Comparison of ENCODE assay signal across 16 cellular contexts in the genomic region with DNA sequence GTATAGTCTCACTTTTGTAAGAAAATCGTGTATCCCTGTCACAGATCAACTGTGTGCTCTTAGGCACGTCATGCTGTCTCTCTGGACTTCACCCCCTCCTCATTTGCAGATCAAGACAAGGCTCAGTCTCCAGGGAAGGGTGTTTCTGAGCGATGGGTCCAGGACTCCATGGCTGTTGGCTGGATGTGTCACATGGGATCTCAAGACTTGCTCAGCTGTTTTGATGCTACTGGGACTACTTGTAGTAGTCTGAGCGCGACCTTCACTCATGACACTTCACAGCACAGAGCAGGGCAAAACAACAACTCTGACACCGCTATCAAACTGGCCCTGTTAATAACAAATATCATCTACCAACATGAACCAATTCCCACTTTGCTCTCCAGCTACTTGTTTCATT. TPM values are rescaled to one million over a fixed set of nuclear protein-coding genes. Genes with fewer than 3 reads are reported as not detected.
A peak's percentile ranks its signal among the peaks of the same experiment; 100 is the strongest.
DNase-seq lines count a peak whose midpoint lies in the region; ATAC-seq and TF ChIP-seq lines count a peak whose summit lies in the region.
"Had no signal": no experiment of that assay in that cellular context is flagged by ENCODE, and none has a peak within 500 bp of the region (broad histone marks: within the 10 kb centered on the region; RNA-seq: fewer than 3 reads in every experiment).

No MANE protein-coding gene starts in this region.

- ATAC-seq in HG02588 (IDR thresholded peaks at IDR 0.05; ENCODE audit: unreplicated experiment), result no peak
- ATAC-seq in lower lobe of right lung, result no peak
- ATAC-seq: PC-3 had no signal

- H3K27me3 ChIP-seq in osteoblast (ENCODE audit: insufficient read depth, low read length) (no peaks in the 10 kb centered on the region), hepatocyte (no peaks in the 10 kb centered on the region), lower lobe of right lung (ENCODE audit: low read depth) (no peaks in the 10 kb centered on the region)

- H2AFZ ChIP-seq in osteoblast (ENCODE audit: low read length) (peak overlapping the region; percentile 18), hepatocyte (no peak overlapping the region)

- H3K79me2 ChIP-seq in osteoblast (ENCODE audit: insufficient read depth, low read length) (no peaks in the 10 kb centered on the region), hepatocyte (peaks cover 2% of the 10 kb centered on the region)

- H4K20me1 ChIP-seq in osteoblast (ENCODE audit: insufficient read depth, low read length), result no peaks in the 10 kb centered on the region
- H4K20me1 ChIP-seq in hepatocyte (ENCODE audit: insufficient read depth, poor library complexity, severe bottlenecking), result no peaks in the 10 kb centered on the region

- H3K36me3 ChIP-seq in osteoblast (ENCODE audit: insufficient read depth, low read length), result no peaks in the 10 kb centered on the region
- H3K36me3 ChIP-seq in hepatocyte (replicated peaks; ENCODE audit: insufficient read depth, low read depth), result no peaks in the 10 kb centered on the region
- H3K36me3 ChIP-seq in lower lobe of right lung, result peaks cover 4% of the 10 kb centered on the region

- H3K9me3 ChIP-seq in osteoblast (ENCODE audit: low read depth, low read length), result no peaks in the 10 kb centered on the region
- H3K9me3 ChIP-seq in hepatocyte (ENCODE audit: low read depth), result no peaks in the 10 kb centered on the region
- no peaks in the 10 kb centered on the region for H3K9me3 ChIP-seq in lower lobe of right lung

- H3K27ac ChIP-seq in osteoblast (ENCODE audit: low read depth, low read length), result no peak overlapping the region
- H3K27ac ChIP-seq in hepatocyte, result no peak overlapping the region
- H3K27ac ChIP-seq in lower lobe of right lung, result no peak overlapping the region
- H3K27ac ChIP-seq: HL-60 had no signal

- TF ChIP-seq CTCF in choroid plexus epithelial cell (conservative IDR thresholded peaks at IDR 0.05; ENCODE audit: low read depth, low read length), result no peak
- no peak for TF ChIP-seq CTCF in osteoblast (IDR thresholded peaks at IDR 0.05; ENCODE audit: extremely low read depth, low read depth, low read length)
- TF ChIP-seq CTCF in hepatocyte (IDR thresholded peaks at IDR 0.05; ENCODE audit: poor library complexity), result no peak
- TF ChIP-seq CTCF in lower lobe of right lung (IDR thresholded peaks at IDR 0.05), result no peak

- DNase-seq in NCI-H82 (lab: John Stamatoyannopoulos, UW) (peak; percentile 82), choroid plexus epithelial cell (ENCODE audit: low read depth) (peak; percentile 4), osteoblast (ENCODE audit: insufficient read length, low spot score, missing footprints) (no peak), hepatocyte (ENCODE audit: low spot score) (no peak), DMS79 treated with DMSO at 0.1 percent for 48 hours (lab: John Stamatoyannopoulos, UW) (no peak), lower lobe of right lung (no peak)
- DNase-seq: ACHN; CD4-positive, CD25-positive, alpha-beta regulatory T cell; HCEC 1CT; NCI-H187; NCI-H2171; NCI-H446 treated with DMSO at 0.1 percent for 48 hours; NCI-H748 treated with DMSO at 0.1 percent for 48 hours; PC-3 had no signal

- peaks cover 10% of the 10 kb centered on the region for H3K4me1 ChIP-seq in osteoblast (ENCODE audit: insufficient read depth, low read length)
- H3K4me1 ChIP-seq in hepatocyte (ENCODE audit: insufficient read depth), result peaks cover 7% of the 10 kb centered on the region
- H3K4me1 ChIP-seq in lower lobe of right lung, result peaks cover 4% of the 10 kb centered on the region

- no peaks in the 10 kb centered on the region for H3K9me2 ChIP-seq in hepatocyte (replicated peaks; ENCODE audit: insufficient read depth)

- H3K4me3 ChIP-seq in choroid plexus epithelial cell (ENCODE audit: low read depth, low read length), result no peak overlapping the region
- H3K4me3 ChIP-seq in osteoblast (ENCODE audit: insufficient read depth, low read length), result no peak overlapping the region
- H3K4me3 ChIP-seq in hepatocyte, result no peak overlapping the region
- no peak overlapping the region for H3K4me3 ChIP-seq in lower lobe of right lung

- H3K4me2 ChIP-seq in osteoblast (ENCODE audit: insufficient read depth, low read length) (no peak overlapping the region), hepatocyte (no peak overlapping the region)

- WGBS in hepatocyte (ENCODE audit: low lambda C conversion rate, missing lambda C conversion rate), result 86% methylated on average over 6 of the region's 6 CpGs

- intact Hi-C loops in lower lobe of right lung (cut with DNase I), result no loop called here

RNA-seq across cellular contexts. Expression of a gene that starts 36.2 kb away (rescaled TPM):
- total RNA-seq in osteoblast (3.2 and 4.7 TPM in 2 replicates), hepatocyte (5.8 and 6.6 TPM in 2 replicates), lower lobe of right lung (17.6 TPM)
- polyA plus RNA-seq in hepatocyte, result 3.2 and 4.1 TPM in 2 replicates

Comparison
In these comparisons a context has a peak if more than half of its experiments do, and no peak if none do; other contexts are left out.
1. DNase-seq: peak in NCI-H82 (single experiment) and choroid plexus epithelial cell (single experiment); none in osteoblast (single experiment), hepatocyte (single experiment), DMS79 treated with DMSO at 0.1 percent for 48 hours (single experiment) and lower lobe of right lung (single experiment).